1 cellular context compared by ENCODE assay signal in the genomic region with DNA sequence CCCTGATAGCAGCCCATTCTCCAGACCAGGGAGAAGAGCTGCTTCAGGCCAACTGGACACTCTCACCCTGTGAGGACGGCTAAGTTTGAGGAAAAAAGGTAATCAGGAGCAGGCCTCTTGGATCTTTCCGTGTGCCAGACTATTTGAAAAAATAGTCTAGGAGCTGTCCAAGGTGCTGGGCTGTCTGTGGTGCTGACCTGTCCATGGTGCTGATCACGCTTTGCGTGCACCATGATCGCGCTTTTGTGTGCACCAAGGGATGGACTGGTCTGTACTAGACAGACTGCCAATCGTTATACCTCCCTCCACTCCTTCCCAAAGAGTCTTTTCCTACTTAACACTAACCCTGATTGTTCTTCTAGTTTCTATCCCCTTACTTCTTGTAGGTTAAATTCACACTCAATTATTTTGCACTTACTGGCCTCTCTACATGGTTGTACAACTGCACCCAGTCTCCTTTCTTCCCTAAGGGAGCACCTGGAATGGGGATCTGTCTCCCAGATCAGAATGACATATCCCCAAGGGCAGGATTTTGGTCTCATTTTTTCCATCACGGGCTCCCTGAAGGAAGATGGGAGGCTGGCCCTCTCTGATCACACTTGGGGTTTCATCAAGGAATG.
TF ChIP-seq lines count a peak whose summit lies in the region.

No MANE protein-coding gene starts in this region.

TF ChIP-seq in K562, 482 proteins besides CTCF, POLR2A, EP300 and RAD21 (continued from another document):
- TF ChIP-seq, protein P1, sequence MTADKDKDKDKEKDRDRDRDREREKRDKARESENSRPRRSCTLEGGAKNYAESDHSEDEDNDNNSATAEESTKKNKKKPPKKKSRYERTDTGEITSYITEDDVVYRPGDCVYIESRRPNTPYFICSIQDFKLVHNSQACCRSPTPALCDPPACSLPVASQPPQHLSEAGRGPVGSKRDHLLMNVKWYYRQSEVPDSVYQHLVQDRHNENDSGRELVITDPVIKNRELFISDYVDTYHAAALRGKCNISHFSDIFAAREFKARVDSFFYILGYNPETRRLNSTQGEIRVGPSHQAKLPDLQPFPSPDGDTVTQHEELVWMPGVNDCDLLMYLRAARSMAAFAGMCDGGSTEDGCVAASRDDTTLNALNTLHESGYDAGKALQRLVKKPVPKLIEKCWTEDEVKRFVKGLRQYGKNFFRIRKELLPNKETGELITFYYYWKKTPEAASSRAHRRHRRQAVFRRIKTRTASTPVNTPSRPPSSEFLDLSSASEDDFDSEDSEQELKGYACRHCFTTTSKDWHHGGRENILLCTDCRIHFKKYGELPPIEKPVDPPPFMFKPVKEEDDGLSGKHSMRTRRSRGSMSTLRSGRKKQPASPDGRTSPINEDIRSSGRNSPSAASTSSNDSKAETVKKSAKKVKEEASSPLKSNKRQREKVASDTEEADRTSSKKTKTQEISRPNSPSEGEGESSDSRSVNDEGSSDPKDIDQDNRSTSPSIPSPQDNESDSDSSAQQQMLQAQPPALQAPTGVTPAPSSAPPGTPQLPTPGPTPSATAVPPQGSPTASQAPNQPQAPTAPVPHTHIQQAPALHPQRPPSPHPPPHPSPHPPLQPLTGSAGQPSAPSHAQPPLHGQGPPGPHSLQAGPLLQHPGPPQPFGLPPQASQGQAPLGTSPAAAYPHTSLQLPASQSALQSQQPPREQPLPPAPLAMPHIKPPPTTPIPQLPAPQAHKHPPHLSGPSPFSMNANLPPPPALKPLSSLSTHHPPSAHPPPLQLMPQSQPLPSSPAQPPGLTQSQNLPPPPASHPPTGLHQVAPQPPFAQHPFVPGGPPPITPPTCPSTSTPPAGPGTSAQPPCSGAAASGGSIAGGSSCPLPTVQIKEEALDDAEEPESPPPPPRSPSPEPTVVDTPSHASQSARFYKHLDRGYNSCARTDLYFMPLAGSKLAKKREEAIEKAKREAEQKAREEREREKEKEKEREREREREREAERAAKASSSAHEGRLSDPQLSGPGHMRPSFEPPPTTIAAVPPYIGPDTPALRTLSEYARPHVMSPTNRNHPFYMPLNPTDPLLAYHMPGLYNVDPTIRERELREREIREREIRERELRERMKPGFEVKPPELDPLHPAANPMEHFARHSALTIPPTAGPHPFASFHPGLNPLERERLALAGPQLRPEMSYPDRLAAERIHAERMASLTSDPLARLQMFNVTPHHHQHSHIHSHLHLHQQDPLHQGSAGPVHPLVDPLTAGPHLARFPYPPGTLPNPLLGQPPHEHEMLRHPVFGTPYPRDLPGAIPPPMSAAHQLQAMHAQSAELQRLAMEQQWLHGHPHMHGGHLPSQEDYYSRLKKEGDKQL (CRISPR knock-in tag; IDR thresholded peaks at IDR 0.05; ENCODE audit: borderline replicate concordance) = peak; percentile 98
- peak; percentile 93 for TF ChIP-seq ZNF124 (CRISPR knock-in tag; IDR thresholded peaks at IDR 0.05)
- TF ChIP-seq MTA1 (IDR thresholded peaks at IDR 0.05; ENCODE audit: borderline replicate concordance) = no peak
- TF ChIP-seq, protein P2, sequence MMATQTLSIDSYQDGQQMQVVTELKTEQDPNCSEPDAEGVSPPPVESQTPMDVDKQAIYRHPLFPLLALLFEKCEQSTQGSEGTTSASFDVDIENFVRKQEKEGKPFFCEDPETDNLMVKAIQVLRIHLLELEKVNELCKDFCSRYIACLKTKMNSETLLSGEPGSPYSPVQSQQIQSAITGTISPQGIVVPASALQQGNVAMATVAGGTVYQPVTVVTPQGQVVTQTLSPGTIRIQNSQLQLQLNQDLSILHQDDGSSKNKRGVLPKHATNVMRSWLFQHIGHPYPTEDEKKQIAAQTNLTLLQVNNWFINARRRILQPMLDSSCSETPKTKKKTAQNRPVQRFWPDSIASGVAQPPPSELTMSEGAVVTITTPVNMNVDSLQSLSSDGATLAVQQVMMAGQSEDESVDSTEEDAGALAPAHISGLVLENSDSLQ (IDR thresholded peaks at IDR 0.05) = no peak
- TF ChIP-seq HNRNPH1 (optimal IDR thresholded peaks at IDR 0.05; ENCODE audit: low read depth, low read length) = no peak
- TF ChIP-seq NFXL1 (CRISPR knock-in tag; IDR thresholded peaks at IDR 0.05) = no peak
- TF ChIP-seq ZKSCAN8 (CRISPR knock-in tag; IDR thresholded peaks at IDR 0.05) = peak; percentile 82
